In genomic region chr1:13829152-13829769, GRCh38 we compare ENCODE assay signal across 13 cellular contexts.
DNase-seq lines count a peak whose midpoint lies in the region; ATAC-seq and TF ChIP-seq lines count a peak whose summit lies in the region.
"Had no signal": no experiment of that assay in that cellular context is flagged by ENCODE, and none has a peak within 500 bp of the region (broad histone marks: within the 10 kb centered on the region; RNA-seq: fewer than 3 reads in every experiment).

No MANE protein-coding gene starts in this region.

- H4K12ac ChIP-seq in trophoblast cell (ENCODE audit: low read depth, low read length): no peak overlapping the region

- no peak overlapping the region for H3K4me3 ChIP-seq in trophoblast cell (ENCODE audit: low read depth, low read length)
- no peak overlapping the region for H3K4me3 ChIP-seq in naive thymus-derived CD4-positive, alpha-beta T cell (ENCODE audit: low read length)

- ATAC-seq in GM19035 (IDR thresholded peaks at IDR 0.05; ENCODE audit: unreplicated experiment) (no peak), GM18502 (IDR thresholded peaks at IDR 0.05; ENCODE audit: poor library complexity, unreplicated experiment) (no peak)
- ATAC-seq in naive thymus-derived CD4-positive, alpha-beta T cell: no peak

- H3K36me3 ChIP-seq in trophoblast cell (ENCODE audit: control insufficient read depth in 1 of 2, insufficient read depth in 2 of 2, low read length in 2 of 2): peaks cover 0 to 2% of the 10 kb centered on the region in 2 experiments
- no peaks in the 10 kb centered on the region for H3K36me3 ChIP-seq in naive thymus-derived CD4-positive, alpha-beta T cell (ENCODE audit: control insufficient read depth in 2 of 3, insufficient read depth in 3 of 3, low read length in 3 of 3)
- H3K36me3 ChIP-seq: Peyer's patch had no signal

- H2BK120ac ChIP-seq in trophoblast cell (ENCODE audit: insufficient read depth, low read length, poor library complexity): no peak overlapping the region

- H3K79me1 ChIP-seq in trophoblast cell (ENCODE audit: low read length): no peaks in the 10 kb centered on the region

- no peak overlapping the region for H3K27ac Mint-ChIP-seq in chondrocyte (ENCODE audit: unreplicated experiment)
- no peak overlapping the region for H3K27ac Mint-ChIP-seq in naive thymus-derived CD4-positive, alpha-beta T cell
- H3K27ac Mint-ChIP-seq: activated CD8-positive, alpha-beta memory T cell treated with anti-CD3 and anti-CD28 coated beads, Interleukin-2, amount 10 ng/mL, durations not matched to agents 7 days and 5 days; activated naive CD8-positive, alpha-beta T cell; CD4-positive, CD25-positive, alpha-beta regulatory T cell; stimulated activated naive CD8-positive, alpha-beta T cell treated with anti-CD3 and anti-CD28 coated beads, Interleukin-15, Interleukin-2, amounts not matched to agents 100 ng/mL and 50 ng/mL, for 24 hours had no signal

- no peak overlapping the region for H3K4ac ChIP-seq in trophoblast cell (ENCODE audit: low read depth, low read length)

- H4K91ac ChIP-seq in trophoblast cell (ENCODE audit: low read depth, low read length): no peak overlapping the region

- no peaks in the 10 kb centered on the region for H3K27me3 ChIP-seq in trophoblast cell (ENCODE audit: insufficient read depth, low read length)
- no peaks in the 10 kb centered on the region for H3K27me3 ChIP-seq in naive thymus-derived CD4-positive, alpha-beta T cell (ENCODE audit: control insufficient read depth in 2 of 2, insufficient read depth in 2 of 2, low read length in 2 of 2)
- H3K27me3 ChIP-seq: Peyer's patch had no signal

- H3K27ac ChIP-seq in trophoblast cell (ENCODE audit: low read depth, low read length): no peak overlapping the region
- no peak overlapping the region for H3K27ac ChIP-seq in naive thymus-derived CD4-positive, alpha-beta T cell (ENCODE audit: low read depth, low read length)

- H3K4me2 ChIP-seq in trophoblast cell (ENCODE audit: low read length): no peak overlapping the region

- H2BK5ac ChIP-seq in trophoblast cell (ENCODE audit: low read depth, low read length, poor library complexity): no peak overlapping the region

- H3K14ac ChIP-seq in trophoblast cell (ENCODE audit: low read length): no peak overlapping the region

- POLR2A ChIA-PET in naive thymus-derived CD4-positive, alpha-beta T cell (lab: Charles Lee): no interaction called here

- intact Hi-C loops in naive thymus-derived CD4-positive, alpha-beta T cell (cut with micrococcal nuclease): no loop called here

- H4K8ac ChIP-seq in trophoblast cell (ENCODE audit: low read depth, low read length): peak overlapping the region; percentile 8

- CTCF ChIA-PET in naive thymus-derived CD4-positive, alpha-beta T cell (lab: Charles Lee): interaction anchor here (0.6 to 1.0 kb wide), 3 partner anchors 167 to 1218 kb away, joined by 3 to 4 read pairs (median 4); no protein-coding TSS in a partner anchor

- no peak overlapping the region for H2AFZ ChIP-seq in trophoblast cell (ENCODE audit: insufficient read depth, low read length, poor library complexity)

- H3K27me3 Mint-ChIP-seq in chondrocyte (ENCODE audit: low read depth): peaks cover 2% of the 10 kb centered on the region
- H3K27me3 Mint-ChIP-seq in naive thymus-derived CD4-positive, alpha-beta T cell: peaks cover 0 to 10% (median 4%) of the 10 kb centered on the region in 5 donors
- H3K27me3 Mint-ChIP-seq: CD4-positive, CD25-positive, alpha-beta regulatory T cell had no signal

- WGBS in trophoblast cell (ENCODE audit: extremely low coverage, insufficient coverage, insufficient read length): no CpG with 5 or more reads among the region's 10 CpGs

- no peak overlapping the region for H3K18ac ChIP-seq in trophoblast cell (ENCODE audit: low read length)

- H3K9me3 ChIP-seq in trophoblast cell (ENCODE audit: insufficient read depth, low read depth, low read length): peaks cover 4% of the 10 kb centered on the region
- H3K9me3 ChIP-seq in naive thymus-derived CD4-positive, alpha-beta T cell (ENCODE audit: control insufficient read depth in 2 of 3, low read length in 3 of 3): no peaks in the 10 kb centered on the region
- H3K9me3 ChIP-seq: Peyer's patch had no signal

- no peak overlapping the region for H2AK5ac ChIP-seq in trophoblast cell (ENCODE audit: low read length)

- H3K23ac ChIP-seq in trophoblast cell (ENCODE audit: low read length): no peak overlapping the region

- no peak overlapping the region for H2BK12ac ChIP-seq in trophoblast cell (ENCODE audit: low read length)

- DNase-seq in GM03348 (ENCODE audit: low spot score) (peak; percentile 4), chondrocyte (ENCODE audit: low spot score) (no peak), trophoblast cell (peak in 1 of 2 donors; percentile 25)
- no peak for DNase-seq in naive thymus-derived CD4-positive, alpha-beta T cell
- DNase-seq: Kasumi-1 had no signal

- no peak overlapping the region for H3K9ac ChIP-seq in trophoblast cell (ENCODE audit: low read length)

- H3K79me2 ChIP-seq in trophoblast cell (ENCODE audit: control insufficient read depth, insufficient read depth, low read length, poor library complexity): no peaks in the 10 kb centered on the region

- H3K9me3 Mint-ChIP-seq in chondrocyte (ENCODE audit: low read depth): no peaks in the 10 kb centered on the region
- H3K9me3 Mint-ChIP-seq in naive thymus-derived CD4-positive, alpha-beta T cell: no peaks in the 10 kb centered on the region
- H3K9me3 Mint-ChIP-seq: CD4-positive, CD25-positive, alpha-beta regulatory T cell; stimulated activated naive CD8-positive, alpha-beta T cell treated with anti-CD3 and anti-CD28 coated beads, Interleukin-15, Interleukin-2, amounts not matched to agents 100 ng/mL and 50 ng/mL, for 24 hours had no signal

- TF ChIP-seq CTCF in LNCAP (IDR thresholded peaks at IDR 0.05): 0 out of 2 replicates have a peak, but pooled peaks have one; percentile 6
- TF ChIP-seq CTCF in chondrocyte (IDR thresholded peaks at IDR 0.05): peak; percentile 25

- no peak overlapping the region for H3K4me3 Mint-ChIP-seq in chondrocyte (ENCODE audit: unreplicated experiment)
- H3K4me3 Mint-ChIP-seq in naive thymus-derived CD4-positive, alpha-beta T cell: peak overlapping the region in 1 of 10 donors; percentile 25
- H3K4me3 Mint-ChIP-seq: activated CD8-positive, alpha-beta memory T cell treated with anti-CD3 and anti-CD28 coated beads, Interleukin-2, amount 10 ng/mL, durations not matched to agents 7 days and 5 days; activated naive CD8-positive, alpha-beta T cell; stimulated activated naive CD8-positive, alpha-beta T cell treated with anti-CD3 and anti-CD28 coated beads, Interleukin-15, Interleukin-2, amounts not matched to agents 100 ng/mL and 50 ng/mL, for 24 hours had no signal

- peaks cover 5% of the 10 kb centered on the region for H3K36me3 Mint-ChIP-seq in chondrocyte (ENCODE audit: low read depth)
- peaks cover 0 to 4% (median 0%) of the 10 kb centered on the region in 5 donors for H3K36me3 Mint-ChIP-seq in naive thymus-derived CD4-positive, alpha-beta T cell
- H3K36me3 Mint-ChIP-seq: activated CD8-positive, alpha-beta memory T cell treated with anti-CD3 and anti-CD28 coated beads, Interleukin-2, amount 10 ng/mL, durations not matched to agents 7 days and 5 days; activated naive CD8-positive, alpha-beta T cell; CD4-positive, CD25-positive, alpha-beta regulatory T cell had no signal

- peaks cover 0 to 3% of the 10 kb centered on the region in 2 experiments for H3K4me1 ChIP-seq in trophoblast cell (ENCODE audit: control insufficient read depth in 1 of 2, insufficient read depth in 2 of 2, low read length in 2 of 2)
- peaks cover 0 to 2% of the 10 kb centered on the region in 2 donors for H3K4me1 ChIP-seq in naive thymus-derived CD4-positive, alpha-beta T cell (ENCODE audit: control insufficient read depth in 2 of 2, insufficient read depth in 2 of 2, low read length in 2 of 2)

- H3K4me1 Mint-ChIP-seq in chondrocyte (ENCODE audit: low read depth): no peaks in the 10 kb centered on the region
- peaks cover 0 to 3% (median 0%) of the 10 kb centered on the region in 7 donors for H3K4me1 Mint-ChIP-seq in naive thymus-derived CD4-positive, alpha-beta T cell
- H3K4me1 Mint-ChIP-seq: activated CD8-positive, alpha-beta memory T cell treated with anti-CD3 and anti-CD28 coated beads, Interleukin-2, amount 10 ng/mL, durations not matched to agents 7 days and 5 days had no signal
